1 cellular context compared by ENCODE assay signal in the genomic region with DNA sequence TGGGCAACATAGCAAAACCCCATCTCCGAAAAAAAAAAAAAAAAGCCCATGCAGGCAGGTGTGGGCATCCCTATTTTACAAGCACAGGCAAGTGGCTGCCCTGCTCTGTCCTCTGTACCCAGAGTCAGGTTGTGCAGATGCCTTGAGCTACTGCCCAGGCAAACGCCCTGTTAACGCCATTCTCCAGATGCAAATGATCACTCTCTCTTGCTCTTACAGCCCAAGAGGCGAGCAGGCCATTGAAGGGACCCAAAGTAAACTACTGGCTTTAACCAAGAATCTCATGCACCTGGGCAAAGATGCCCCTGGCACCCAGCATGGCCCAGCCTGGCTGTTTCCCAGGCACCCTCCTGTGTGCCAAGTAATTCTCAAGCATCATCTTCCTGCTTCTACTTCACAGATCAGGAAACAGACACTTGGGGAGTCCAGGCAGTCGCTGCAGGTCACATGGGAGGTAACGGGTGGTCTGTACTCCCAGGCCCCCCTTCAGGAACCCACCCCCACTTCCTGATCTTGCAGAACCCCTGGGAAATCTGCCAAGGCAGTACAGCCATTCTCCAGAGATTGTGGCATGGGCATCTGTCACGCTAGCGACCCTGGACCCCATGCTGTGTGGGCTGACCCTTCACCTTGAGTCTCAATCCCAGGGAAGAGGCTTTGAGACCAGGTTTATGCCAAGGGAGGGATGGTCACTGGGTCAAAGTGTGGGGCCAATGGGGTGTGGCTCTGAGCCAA.
TF ChIP-seq lines count a peak whose summit lies in the region.

No MANE protein-coding gene starts in this region.

TF ChIP-seq in IMR-90, 13 proteins besides CTCF, POLR2A, EP300 and RAD21:
- no peak for TF ChIP-seq SMC3 (IDR thresholded peaks at IDR 0.05; ENCODE audit: low read depth, low read length)
- TF ChIP-seq MAFK (IDR thresholded peaks at IDR 0.05; ENCODE audit: low read depth, low read length), result no peak
- TF ChIP-seq CHD1 (IDR thresholded peaks at IDR 0.05; ENCODE audit: low read depth, low read length), result no peak
- no peak for TF ChIP-seq MAZ (IDR thresholded peaks at IDR 0.05; ENCODE audit: borderline replicate concordance, low read depth, low read length)
- TF ChIP-seq, protein P1, sequence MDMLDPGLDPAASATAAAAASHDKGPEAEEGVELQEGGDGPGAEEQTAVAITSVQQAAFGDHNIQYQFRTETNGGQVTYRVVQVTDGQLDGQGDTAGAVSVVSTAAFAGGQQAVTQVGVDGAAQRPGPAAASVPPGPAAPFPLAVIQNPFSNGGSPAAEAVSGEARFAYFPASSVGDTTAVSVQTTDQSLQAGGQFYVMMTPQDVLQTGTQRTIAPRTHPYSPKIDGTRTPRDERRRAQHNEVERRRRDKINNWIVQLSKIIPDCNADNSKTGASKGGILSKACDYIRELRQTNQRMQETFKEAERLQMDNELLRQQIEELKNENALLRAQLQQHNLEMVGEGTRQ (IDR thresholded peaks at IDR 0.05; ENCODE audit: low read depth, low read length), result no peak
- TF ChIP-seq NFE2L2 (IDR thresholded peaks at IDR 0.05; ENCODE audit: low read depth, low read length), result no peak
- no peak for TF ChIP-seq FOS (IDR thresholded peaks at IDR 0.05; ENCODE audit: low read depth, low read length)
- TF ChIP-seq, protein P2, sequence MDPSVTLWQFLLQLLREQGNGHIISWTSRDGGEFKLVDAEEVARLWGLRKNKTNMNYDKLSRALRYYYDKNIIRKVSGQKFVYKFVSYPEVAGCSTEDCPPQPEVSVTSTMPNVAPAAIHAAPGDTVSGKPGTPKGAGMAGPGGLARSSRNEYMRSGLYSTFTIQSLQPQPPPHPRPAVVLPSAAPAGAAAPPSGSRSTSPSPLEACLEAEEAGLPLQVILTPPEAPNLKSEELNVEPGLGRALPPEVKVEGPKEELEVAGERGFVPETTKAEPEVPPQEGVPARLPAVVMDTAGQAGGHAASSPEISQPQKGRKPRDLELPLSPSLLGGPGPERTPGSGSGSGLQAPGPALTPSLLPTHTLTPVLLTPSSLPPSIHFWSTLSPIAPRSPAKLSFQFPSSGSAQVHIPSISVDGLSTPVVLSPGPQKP (IDR thresholded peaks at IDR 0.05; ENCODE audit: borderline replicate concordance, low read depth, low read length), result no peak
- no peak for TF ChIP-seq BHLHE40 (IDR thresholded peaks at IDR 0.05; ENCODE audit: low read depth, low read length)
- no peak for TF ChIP-seq CEBPB (IDR thresholded peaks at IDR 0.05; ENCODE audit: low read depth, low read length)
- no peak for TF ChIP-seq RCOR1 (IDR thresholded peaks at IDR 0.05; ENCODE audit: insufficient replicate concordance, low read length)
- TF ChIP-seq RFX5 (IDR thresholded peaks at IDR 0.05; ENCODE audit: low read depth, low read length), result no peak
- no peak for TF ChIP-seq MXI1 (IDR thresholded peaks at IDR 0.05; ENCODE audit: borderline replicate concordance, low read depth, low read length)
TF ChIP-seq in IMR-90: peak in this region for 0.
